In the genomic region with DNA sequence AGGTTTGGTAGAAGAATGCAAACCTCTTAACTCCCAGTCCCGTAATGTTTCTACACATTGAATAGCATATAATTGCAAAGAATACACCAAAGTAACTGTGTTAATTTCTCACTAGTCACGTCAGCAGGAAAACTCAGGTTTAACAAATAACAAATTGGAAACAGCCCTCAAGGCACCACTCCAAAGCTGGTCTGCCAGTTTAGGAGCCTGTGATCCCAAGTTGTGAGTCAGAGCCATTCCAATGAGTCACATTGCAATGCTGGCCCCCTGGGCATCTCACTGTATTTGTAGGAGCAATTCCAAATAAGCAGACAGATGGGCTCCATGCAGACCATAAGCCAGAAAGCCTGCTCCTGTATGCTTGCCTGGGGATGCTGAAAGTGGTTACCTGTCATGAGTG, we compare ENCODE assay signal across 1 cellular context.
TF ChIP-seq lines count a peak whose summit lies in the region.

No MANE protein-coding gene starts in this region.

TF ChIP-seq in SK-N-SH, 30 proteins besides CTCF, POLR2A, EP300 and RAD21 (continued from another document):
- TF ChIP-seq, protein P1, sequence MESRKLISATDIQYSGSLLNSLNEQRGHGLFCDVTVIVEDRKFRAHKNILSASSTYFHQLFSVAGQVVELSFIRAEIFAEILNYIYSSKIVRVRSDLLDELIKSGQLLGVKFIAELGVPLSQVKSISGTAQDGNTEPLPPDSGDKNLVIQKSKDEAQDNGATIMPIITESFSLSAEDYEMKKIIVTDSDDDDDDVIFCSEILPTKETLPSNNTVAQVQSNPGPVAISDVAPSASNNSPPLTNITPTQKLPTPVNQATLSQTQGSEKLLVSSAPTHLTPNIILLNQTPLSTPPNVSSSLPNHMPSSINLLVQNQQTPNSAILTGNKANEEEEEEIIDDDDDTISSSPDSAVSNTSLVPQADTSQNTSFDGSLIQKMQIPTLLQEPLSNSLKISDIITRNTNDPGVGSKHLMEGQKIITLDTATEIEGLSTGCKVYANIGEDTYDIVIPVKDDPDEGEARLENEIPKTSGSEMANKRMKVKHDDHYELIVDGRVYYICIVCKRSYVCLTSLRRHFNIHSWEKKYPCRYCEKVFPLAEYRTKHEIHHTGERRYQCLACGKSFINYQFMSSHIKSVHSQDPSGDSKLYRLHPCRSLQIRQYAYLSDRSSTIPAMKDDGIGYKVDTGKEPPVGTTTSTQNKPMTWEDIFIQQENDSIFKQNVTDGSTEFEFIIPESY (IDR thresholded peaks at IDR 0.05; ENCODE audit: borderline replicate concordance, low read depth), result 0 out of 2 replicates have a peak, but pooled peaks have one; percentile 75
- TF ChIP-seq, protein P2, sequence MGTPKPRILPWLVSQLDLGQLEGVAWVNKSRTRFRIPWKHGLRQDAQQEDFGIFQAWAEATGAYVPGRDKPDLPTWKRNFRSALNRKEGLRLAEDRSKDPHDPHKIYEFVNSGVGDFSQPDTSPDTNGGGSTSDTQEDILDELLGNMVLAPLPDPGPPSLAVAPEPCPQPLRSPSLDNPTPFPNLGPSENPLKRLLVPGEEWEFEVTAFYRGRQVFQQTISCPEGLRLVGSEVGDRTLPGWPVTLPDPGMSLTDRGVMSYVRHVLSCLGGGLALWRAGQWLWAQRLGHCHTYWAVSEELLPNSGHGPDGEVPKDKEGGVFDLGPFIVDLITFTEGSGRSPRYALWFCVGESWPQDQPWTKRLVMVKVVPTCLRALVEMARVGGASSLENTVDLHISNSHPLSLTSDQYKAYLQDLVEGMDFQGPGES (IDR thresholded peaks at IDR 0.05; ENCODE audit: low read depth, low read length), result no peak
- TF ChIP-seq FOSL2 (IDR thresholded peaks at IDR 0.05; ENCODE audit: borderline replicate concordance, low read depth) (peak; percentile 99), FOXM1 (IDR thresholded peaks at IDR 0.05; ENCODE audit: low read depth) (0 out of 2 replicates have a peak, but pooled peaks have one; percentile 39), RCOR1 (IDR thresholded peaks at IDR 0.05; ENCODE audit: low read length) (no peak), GATA2 (CRISPR knock-in tag; IDR thresholded peaks at IDR 0.05) (no peak)
- TF ChIP-seq, protein P3, sequence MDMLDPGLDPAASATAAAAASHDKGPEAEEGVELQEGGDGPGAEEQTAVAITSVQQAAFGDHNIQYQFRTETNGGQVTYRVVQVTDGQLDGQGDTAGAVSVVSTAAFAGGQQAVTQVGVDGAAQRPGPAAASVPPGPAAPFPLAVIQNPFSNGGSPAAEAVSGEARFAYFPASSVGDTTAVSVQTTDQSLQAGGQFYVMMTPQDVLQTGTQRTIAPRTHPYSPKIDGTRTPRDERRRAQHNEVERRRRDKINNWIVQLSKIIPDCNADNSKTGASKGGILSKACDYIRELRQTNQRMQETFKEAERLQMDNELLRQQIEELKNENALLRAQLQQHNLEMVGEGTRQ (IDR thresholded peaks at IDR 0.05; ENCODE audit: borderline replicate concordance, low read depth, low read length), result no peak
